ENCODE assay signal across 8 cellular contexts in genomic region chr5:142699105-142699720, GRCh38. TPM values are rescaled to one million over a fixed set of nuclear protein-coding genes. Genes with fewer than 3 reads are reported as not detected.
DNase-seq lines count a peak whose midpoint lies in the region; ATAC-seq lines count a peak whose summit lies in the region.

No MANE protein-coding gene starts in this region.

- peak; percentile 83 for ATAC-seq in HG03442 (IDR thresholded peaks at IDR 0.05; ENCODE audit: unreplicated experiment)

- peak; percentile 46 for DNase-seq in NK-92 treated with Interleukin-12 subunit alpha and Interleukin-12 subunit beta, amount 100 ng/mL, for 24 hours (lab: John Stamatoyannopoulos, UW)
- DNase-seq in NK-92 (lab: John Stamatoyannopoulos, UW; ENCODE audit: unreplicated experiment), result no peak
- peak; percentile 60 for DNase-seq in NCI-H748 treated with DMSO at 0.1 percent for 48 hours (lab: John Stamatoyannopoulos, UW)
- DNase-seq in activated CD4-positive, alpha-beta T cell treated with anti-CD3 and anti-CD28 coated beads, Interleukin-2, amount 50 U/mL, for 4 hours, result peak; percentile 71 to 75
- DNase-seq in ecto neural progenitor cell (ENCODE audit: low spot score), result peak; percentile 91
- peak; percentile 81 to 92 for DNase-seq in lung microvascular endothelial cell (ENCODE audit: low read depth in 2 of 2)
- peak; percentile 60 for DNase-seq in stimulated activated CD8-positive, alpha-beta memory T cell treated with anti-CD3 and anti-CD28 coated beads, Interleukin-12 subunit alpha, Interleukin-12 subunit beta, amount 100 ng/mL, for 1 hour (ENCODE audit: low read depth)

RNA-seq across cellular contexts. Expression of gene FGF1, which starts 13.3 kb away (rescaled TPM):
- total RNA-seq in lung microvascular endothelial cell, result under 0.01 and 0.20 TPM in 2 replicates
